Comparison of ENCODE assay signal across 3 cellular contexts in the genomic region with DNA sequence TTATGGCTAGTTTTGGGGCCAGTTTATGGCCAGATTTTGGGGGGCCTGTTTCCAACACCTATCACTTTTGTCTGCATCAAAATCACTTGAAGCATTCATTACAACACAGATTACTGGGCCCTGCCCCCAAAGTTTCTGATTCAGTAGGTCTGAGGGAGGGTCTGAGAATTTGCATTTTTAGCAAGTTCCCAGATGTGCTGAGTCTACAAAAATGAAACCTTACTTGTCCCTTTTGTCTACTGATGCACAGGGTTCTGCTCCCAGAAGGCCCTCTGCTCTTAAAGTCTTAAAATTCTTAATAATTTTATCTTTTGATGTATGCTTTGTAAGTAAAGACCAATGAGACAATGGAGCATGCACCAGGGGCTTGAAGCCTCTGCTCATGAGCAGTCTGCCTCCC.
TF ChIP-seq lines count a peak whose summit lies in the region.

No MANE protein-coding gene starts in this region.

TF ChIP-seq in HepG2, 621 proteins besides CTCF, POLR2A, EP300 and RAD21:
- TF ChIP-seq CBX5 (CRISPR knock-in tag; IDR thresholded peaks at IDR 0.05; ENCODE audit: borderline replicate concordance) (no peak), KMT2B (CRISPR knock-in tag; IDR thresholded peaks at IDR 0.05) (no peak), ZNF878 (CRISPR knock-in tag; IDR thresholded peaks at IDR 0.05) (no peak), HOXA3 (CRISPR knock-in tag; IDR thresholded peaks at IDR 0.05) (no peak), ZNF766 (CRISPR knock-in tag; IDR thresholded peaks at IDR 0.05; ENCODE audit: borderline replicate concordance) (no peak), NR3C1 (CRISPR knock-in tag; IDR thresholded peaks at IDR 0.05) (no peak), ZNF337 (CRISPR knock-in tag; IDR thresholded peaks at IDR 0.05; ENCODE audit: borderline replicate concordance, low read depth) (no peak), SMAD3 (CRISPR knock-in tag; IDR thresholded peaks at IDR 0.05) (no peak), GTF2F1 (IDR thresholded peaks at IDR 0.05; ENCODE audit: low read length) (no peak), MAFK (conservative IDR thresholded peaks at IDR 0.05 in 1 of 2, IDR thresholded peaks at IDR 0.05 in 1 of 2; ENCODE audit: low read length in 2 of 2) (peak; percentile 43 to 84; a peak in 3 of 4 replicates), MAFF (IDR thresholded peaks at IDR 0.05; ENCODE audit: low read depth, low read length) (peak; percentile 77), MED8 (CRISPR knock-in tag; IDR thresholded peaks at IDR 0.05; ENCODE audit: insufficient replicate concordance) (no peak)
- TF ChIP-seq, protein P1, sequence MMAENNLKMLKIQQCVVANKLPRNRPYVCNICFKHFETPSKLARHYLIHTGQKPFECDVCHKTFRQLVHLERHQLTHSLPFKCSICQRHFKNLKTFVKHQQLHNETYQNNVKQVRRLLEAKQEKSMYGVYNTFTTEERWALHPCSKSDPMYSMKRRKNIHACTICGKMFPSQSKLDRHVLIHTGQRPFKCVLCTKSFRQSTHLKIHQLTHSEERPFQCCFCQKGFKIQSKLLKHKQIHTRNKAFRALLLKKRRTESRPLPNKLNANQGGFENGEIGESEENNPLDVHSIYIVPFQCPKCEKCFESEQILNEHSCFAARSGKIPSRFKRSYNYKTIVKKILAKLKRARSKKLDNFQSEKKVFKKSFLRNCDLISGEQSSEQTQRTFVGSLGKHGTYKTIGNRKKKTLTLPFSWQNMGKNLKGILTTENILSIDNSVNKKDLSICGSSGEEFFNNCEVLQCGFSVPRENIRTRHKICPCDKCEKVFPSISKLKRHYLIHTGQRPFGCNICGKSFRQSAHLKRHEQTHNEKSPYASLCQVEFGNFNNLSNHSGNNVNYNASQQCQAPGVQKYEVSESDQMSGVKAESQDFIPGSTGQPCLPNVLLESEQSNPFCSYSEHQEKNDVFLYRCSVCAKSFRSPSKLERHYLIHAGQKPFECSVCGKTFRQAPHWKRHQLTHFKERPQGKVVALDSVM (CRISPR knock-in tag; IDR thresholded peaks at IDR 0.05) = no peak
- TF ChIP-seq, protein P2, sequence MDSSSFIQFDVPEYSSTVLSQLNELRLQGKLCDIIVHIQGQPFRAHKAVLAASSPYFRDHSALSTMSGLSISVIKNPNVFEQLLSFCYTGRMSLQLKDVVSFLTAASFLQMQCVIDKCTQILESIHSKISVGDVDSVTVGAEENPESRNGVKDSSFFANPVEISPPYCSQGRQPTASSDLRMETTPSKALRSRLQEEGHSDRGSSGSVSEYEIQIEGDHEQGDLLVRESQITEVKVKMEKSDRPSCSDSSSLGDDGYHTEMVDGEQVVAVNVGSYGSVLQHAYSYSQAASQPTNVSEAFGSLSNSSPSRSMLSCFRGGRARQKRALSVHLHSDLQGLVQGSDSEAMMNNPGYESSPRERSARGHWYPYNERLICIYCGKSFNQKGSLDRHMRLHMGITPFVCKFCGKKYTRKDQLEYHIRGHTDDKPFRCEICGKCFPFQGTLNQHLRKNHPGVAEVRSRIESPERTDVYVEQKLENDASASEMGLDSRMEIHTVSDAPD (CRISPR knock-in tag; IDR thresholded peaks at IDR 0.05) = no peak
TF ChIP-seq in HepG2: peak in this region for 2.

TF ChIP-seq in A549, 52 proteins besides CTCF, POLR2A, EP300 and RAD21:
- TF ChIP-seq FOSB (CRISPR knock-in tag; IDR thresholded peaks at IDR 0.05) = no peak
- TF ChIP-seq MAFK (IDR thresholded peaks at IDR 0.05; ENCODE audit: partially characterized antibody) = peak; percentile 60

TF ChIP-seq in IMR-90, 13 proteins besides CTCF, POLR2A, EP300 and RAD21:
- TF ChIP-seq SMC3 (IDR thresholded peaks at IDR 0.05; ENCODE audit: low read depth, low read length) = no peak
- peak; percentile 58 for TF ChIP-seq MAFK (IDR thresholded peaks at IDR 0.05; ENCODE audit: low read depth, low read length)
- TF ChIP-seq RCOR1 (IDR thresholded peaks at IDR 0.05; ENCODE audit: insufficient replicate concordance, low read length) = no peak
- no peak for TF ChIP-seq CHD1 (IDR thresholded peaks at IDR 0.05; ENCODE audit: low read depth, low read length)
- TF ChIP-seq CEBPB (IDR thresholded peaks at IDR 0.05; ENCODE audit: low read depth, low read length) = no peak
- TF ChIP-seq, protein P3, sequence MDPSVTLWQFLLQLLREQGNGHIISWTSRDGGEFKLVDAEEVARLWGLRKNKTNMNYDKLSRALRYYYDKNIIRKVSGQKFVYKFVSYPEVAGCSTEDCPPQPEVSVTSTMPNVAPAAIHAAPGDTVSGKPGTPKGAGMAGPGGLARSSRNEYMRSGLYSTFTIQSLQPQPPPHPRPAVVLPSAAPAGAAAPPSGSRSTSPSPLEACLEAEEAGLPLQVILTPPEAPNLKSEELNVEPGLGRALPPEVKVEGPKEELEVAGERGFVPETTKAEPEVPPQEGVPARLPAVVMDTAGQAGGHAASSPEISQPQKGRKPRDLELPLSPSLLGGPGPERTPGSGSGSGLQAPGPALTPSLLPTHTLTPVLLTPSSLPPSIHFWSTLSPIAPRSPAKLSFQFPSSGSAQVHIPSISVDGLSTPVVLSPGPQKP (IDR thresholded peaks at IDR 0.05; ENCODE audit: borderline replicate concordance, low read depth, low read length) = no peak
TF ChIP-seq in IMR-90: peak in this region for 1.
